ENCODE assay signal across 8 cellular contexts in genomic region chr6:31769684-31770371, GRCh38. TPM values are rescaled to one million over a fixed set of nuclear protein-coding genes. Genes with fewer than 3 reads are reported as not detected.
DNase-seq lines count a peak whose midpoint lies in the region; ATAC-seq lines count a peak whose summit lies in the region.

No MANE protein-coding gene starts in this region.

- peaks cover 18% of the 10 kb centered on the region for H3K4me1 Mint-ChIP-seq in T-helper 17 cell
- H3K4me1 Mint-ChIP-seq in activated naive CD8-positive, alpha-beta T cell treated with anti-CD3 and anti-CD28 coated beads, Interleukin-2, amount 50 U/mL, for 24 hours, result peaks cover 41% of the 10 kb centered on the region

- peak; percentile 85 for ATAC-seq in T-helper 17 cell
- ATAC-seq in activated naive CD8-positive, alpha-beta T cell treated with anti-CD3 and anti-CD28 coated beads, Interleukin-2, amount 50 U/mL, for 24 hours, result peak; percentile 66
- ATAC-seq in GM19035 (IDR thresholded peaks at IDR 0.05; ENCODE audit: unreplicated experiment), result no peak

- H3K9me3 ChIP-seq in T-helper 17 cell (ENCODE audit: control insufficient read depth, low read length, poor library complexity, severe bottlenecking), result no peaks in the 10 kb centered on the region

- DNase-seq in EH (ENCODE audit: low read depth), result peak; percentile 66
- peak; percentile 70 for DNase-seq in M059J (ENCODE audit: low read depth)
- DNase-seq in T-helper 17 cell, result peak; percentile 64 to 77 (median 69)
- peak; percentile 87 for DNase-seq in activated naive CD8-positive, alpha-beta T cell treated with anti-CD3 and anti-CD28 coated beads, Interleukin-2, amount 50 U/mL, for 24 hours
- peak; percentile 87 for DNase-seq in hepatic stellate cell (ENCODE audit: low spot score)
- DNase-seq in stimulated activated CD4-positive, alpha-beta T cell treated with anti-CD3 and anti-CD28 coated beads, Interleukin-1b, Interleukin-23, amount 100 ng/mL, for 4 hours (ENCODE audit: low read depth in 2 of 2), result peak; percentile 70 to 72
- no peak for DNase-seq in NCI-H446 treated with DMSO at 0.1 percent for 48 hours (lab: John Stamatoyannopoulos, UW)

- no peaks in the 10 kb centered on the region for H3K9me3 Mint-ChIP-seq in activated naive CD8-positive, alpha-beta T cell treated with anti-CD3 and anti-CD28 coated beads, Interleukin-2, amount 50 U/mL, for 24 hours

- H3K36me3 Mint-ChIP-seq in T-helper 17 cell (ENCODE audit: low read depth), result no peaks in the 10 kb centered on the region
- H3K36me3 Mint-ChIP-seq in activated naive CD8-positive, alpha-beta T cell treated with anti-CD3 and anti-CD28 coated beads, Interleukin-2, amount 50 U/mL, for 24 hours (ENCODE audit: low read depth), result peaks cover 4% of the 10 kb centered on the region

- H3K4me3 Mint-ChIP-seq in T-helper 17 cell, result no peak overlapping the region
- H3K4me3 Mint-ChIP-seq in activated naive CD8-positive, alpha-beta T cell treated with anti-CD3 and anti-CD28 coated beads, Interleukin-2, amount 50 U/mL, for 24 hours, result no peak overlapping the region

- H3K27me3 Mint-ChIP-seq in T-helper 17 cell, result no peaks in the 10 kb centered on the region
- no peaks in the 10 kb centered on the region for H3K27me3 Mint-ChIP-seq in activated naive CD8-positive, alpha-beta T cell treated with anti-CD3 and anti-CD28 coated beads, Interleukin-2, amount 50 U/mL, for 24 hours

- no peak overlapping the region for H3K27ac Mint-ChIP-seq in T-helper 17 cell
- H3K27ac Mint-ChIP-seq in activated naive CD8-positive, alpha-beta T cell treated with anti-CD3 and anti-CD28 coated beads, Interleukin-2, amount 50 U/mL, for 24 hours, result no peak overlapping the region

RNA-seq across cellular contexts. Expression of gene VWA7, which starts 7.3 kb away (rescaled TPM):
- 0.94 and 1.8 TPM in 2 replicates for total RNA-seq in M059J (2014; rRNA removed; shearing (Covaris generic))
- total RNA-seq in T-helper 17 cell, result 1 to 10 TPM; 2.8 to 2.9 TPM

RNA-seq across cellular contexts. Expression of gene SAPCD1, which starts 7.4 kb away (rescaled TPM):
- total RNA-seq in M059J (2014; rRNA removed; shearing (Covaris generic)), result 1.7 TPM in 1 of 2 replicates, not detected in the other
- 1 to 10 TPM; 3.6 to 4.2 TPM for total RNA-seq in T-helper 17 cell

RNA-seq across cellular contexts. Expression of gene VARS1, which starts 25.7 kb away (rescaled TPM):
- total RNA-seq in M059J (2014; rRNA removed; shearing (Covaris generic)), result 33.1 and 51.2 TPM in 2 replicates
- total RNA-seq in T-helper 17 cell, result 10 to 100 TPM; 58.0 to 73.7 TPM

RNA-seq across cellular contexts. Expression of gene MSH5, which starts 30.0 kb away (rescaled TPM):
- total RNA-seq in M059J (2014; rRNA removed; shearing (Covaris generic)), result 12.8 and 19.4 TPM in 2 replicates
- 10 to 100 TPM; 12.9 to 18.3 TPM for total RNA-seq in T-helper 17 cell

RNA-seq across cellular contexts. Expression of gene CLIC1, which starts 33.5 kb away (rescaled TPM):
- 1,686 and 1,715 TPM in 2 replicates for total RNA-seq in M059J (2014; rRNA removed; shearing (Covaris generic))
- total RNA-seq in T-helper 17 cell, result 100 to 1,000 TPM; 145 to 152 TPM
